22 cellular contexts compared by ENCODE assay signal in genomic region chr9:33244150-33244784, GRCh38. TPM values are rescaled to one million over a fixed set of nuclear protein-coding genes. Genes with fewer than 3 reads are reported as not detected.
"Had no signal": no experiment of that assay in that cellular context is flagged by ENCODE, and none has a peak within 500 bp of the region (broad histone marks: within the 10 kb centered on the region; RNA-seq: fewer than 3 reads in every experiment).

No MANE protein-coding gene starts in this region.

- H3K36me3 Mint-ChIP-seq: mesothelial cell of epicardium had no signal

- H3K9me3 ChIP-seq: body of pancreas had no signal

- H3K27ac ChIP-seq: body of pancreas, dorsolateral prefrontal cortex, neural progenitor cell, skin epidermis had no signal

- H3K36me3 ChIP-seq: neural progenitor cell had no signal

- H3K9ac ChIP-seq: neural progenitor cell had no signal

- H3K27me3 Mint-ChIP-seq: progenitor cell of endocrine pancreas had no signal

- H3K4me1 ChIP-seq: body of pancreas, neural progenitor cell had no signal

- H3K9me3 Mint-ChIP-seq: mesothelial cell of epicardium, neural progenitor cell had no signal

- H3K4me2 ChIP-seq: neural progenitor cell had no signal

- H2AFZ ChIP-seq: neural progenitor cell had no signal

- H3K4me3 Mint-ChIP-seq: activated CD4-positive, alpha-beta T cell treated with anti-CD3 and anti-CD28 coated beads for 36 hours; mesothelial cell of epicardium; neural progenitor cell had no signal

- H3K27ac Mint-ChIP-seq: activated CD4-positive, alpha-beta T cell treated with anti-CD3 and anti-CD28 coated beads for 36 hours; mesothelial cell of epicardium; neural progenitor cell; progenitor cell of endocrine pancreas had no signal

- ATAC-seq: activated CD4-positive, alpha-beta T cell treated with anti-CD3 and anti-CD28 coated beads for 36 hours; body of pancreas; left lobe of liver had no signal

- FAIRE-seq: frontal cortex had no signal

- DNase-seq: activated CD4-positive, alpha-beta T cell treated with anti-CD3 and anti-CD28 coated beads for 36 hours; activated CD4-positive, alpha-beta T cell treated with anti-CD3 and anti-CD28 coated beads, Interleukin-2, amount 50 U/mL, for 48 hours; activated naive CD4-positive, alpha-beta T cell; body of pancreas; caudate nucleus; dorsolateral prefrontal cortex; hypothalamus; stimulated activated CD8-positive, alpha-beta memory T cell treated with anti-CD3 and anti-CD28 coated beads, Interleukin-4, amount 100 ng/mL, for 48 hours; stimulated activated naive CD4-positive, alpha-beta T cell; SW 1271; T-helper 2 cell had no signal

- H3K4me3 ChIP-seq: body of pancreas, dorsolateral prefrontal cortex, lung, neural progenitor cell, skin epidermis had no signal

- H3K27me3 ChIP-seq: body of pancreas, dorsolateral prefrontal cortex, neural progenitor cell had no signal

RNA-seq across cellular contexts. Expression of gene SPINK4, which starts 4.3 kb away (rescaled TPM):
- total RNA-seq: activated CD4-positive, alpha-beta T cell treated with anti-CD3 and anti-CD28 coated beads for 36 hours; body of pancreas; dorsolateral prefrontal cortex; fibroblast of lung; frontal cortex; left lobe of liver; lung; mesothelial cell of epicardium; myocyte; osteoblast; progenitor cell of endocrine pancreas; urinary bladder had no signal
- polyA plus RNA-seq: fibroblast of lung, lung had no signal
